ENCODE assay signal across 1 cellular context in genomic region chr15:92909131-92909781, GRCh38.
TF ChIP-seq lines count a peak whose summit lies in the region.

No MANE protein-coding gene starts in this region.

TF ChIP-seq in HepG2, 621 proteins besides CTCF, POLR2A, EP300 and RAD21 (continued from another document):
- no peak for TF ChIP-seq PATZ1 (CRISPR knock-in tag; IDR thresholded peaks at IDR 0.05)
- TF ChIP-seq ZNF205 (CRISPR knock-in tag; IDR thresholded peaks at IDR 0.05) = no peak
- TF ChIP-seq ELK4 (CRISPR knock-in tag; IDR thresholded peaks at IDR 0.05; ENCODE audit: borderline replicate concordance) = no peak
- no peak for TF ChIP-seq ATF3 (CRISPR knock-in tag; IDR thresholded peaks at IDR 0.05)
- TF ChIP-seq ZNF549 (CRISPR knock-in tag; IDR thresholded peaks at IDR 0.05) = no peak
- no peak for TF ChIP-seq FOXO4 (CRISPR knock-in tag; conservative IDR thresholded peaks at IDR 0.05)
- TF ChIP-seq REXO4 (CRISPR knock-in tag; IDR thresholded peaks at IDR 0.05; ENCODE audit: borderline replicate concordance) = no peak
- TF ChIP-seq THAP7 (CRISPR knock-in tag; IDR thresholded peaks at IDR 0.05) = no peak
- no peak for TF ChIP-seq MIXL1 (CRISPR knock-in tag; IDR thresholded peaks at IDR 0.05)
- no peak for TF ChIP-seq ZKSCAN5 (CRISPR knock-in tag; IDR thresholded peaks at IDR 0.05)
- no peak for TF ChIP-seq ZNF7 (CRISPR knock-in tag; IDR thresholded peaks at IDR 0.05)
- no peak for TF ChIP-seq ZNF121 (CRISPR knock-in tag; IDR thresholded peaks at IDR 0.05)
- TF ChIP-seq NFAT5 (CRISPR knock-in tag; IDR thresholded peaks at IDR 0.05) = no peak
- no peak for TF ChIP-seq PHF8 (CRISPR knock-in tag; IDR thresholded peaks at IDR 0.05)
- no peak for TF ChIP-seq PRDM10 (CRISPR knock-in tag; IDR thresholded peaks at IDR 0.05; ENCODE audit: low read depth)
